Comparison of ENCODE assay signal across 15 cellular contexts in the genomic region with DNA sequence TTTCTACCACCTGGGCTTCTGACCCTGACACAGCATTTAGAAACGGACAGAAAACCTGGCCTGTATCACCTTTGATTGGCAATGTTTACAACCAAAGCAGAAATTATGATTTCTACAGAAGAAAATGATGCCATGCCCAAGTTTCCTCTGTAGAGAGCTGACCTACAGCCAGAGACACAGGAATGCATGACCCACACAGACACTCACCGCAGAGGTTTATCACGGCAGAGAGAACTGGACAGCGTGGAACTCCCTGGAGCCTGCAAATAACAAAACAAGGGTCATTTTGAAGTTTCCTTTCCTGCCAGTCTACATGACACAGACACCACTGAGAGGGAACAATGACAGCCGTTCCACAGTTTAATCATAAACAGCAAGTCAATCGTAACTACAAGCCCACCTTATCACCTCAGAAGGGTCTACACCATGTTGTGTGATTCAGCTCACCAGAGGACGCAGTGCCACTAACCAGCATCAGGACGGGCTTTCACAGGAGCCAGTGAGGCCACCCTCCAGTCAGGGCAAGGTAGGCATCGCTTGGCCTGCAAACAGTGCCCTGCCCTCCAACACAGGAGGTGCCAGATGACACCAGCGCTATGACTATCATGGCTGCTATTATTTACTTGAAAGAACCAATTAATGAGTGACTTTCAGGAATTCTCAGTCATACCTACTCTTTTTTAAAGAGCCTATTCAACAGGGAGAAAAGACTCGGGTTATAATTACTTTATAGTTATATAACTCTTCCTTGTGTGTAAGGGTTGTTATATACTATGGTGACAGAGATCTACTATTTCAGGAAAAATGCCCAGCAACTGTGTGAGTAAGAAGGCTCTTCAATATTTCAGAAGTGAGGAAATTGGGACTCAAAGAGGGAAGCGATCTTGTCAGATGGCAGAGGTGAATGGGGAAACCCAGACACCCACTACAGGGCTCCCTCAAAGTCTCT.
DNase-seq lines count a peak whose midpoint lies in the region; ATAC-seq, FAIRE-seq and TF ChIP-seq lines count a peak whose summit lies in the region.
"Had no signal": no experiment of that assay in that cellular context is flagged by ENCODE, and none has a peak within 500 bp of the region (broad histone marks: within the 10 kb centered on the region; RNA-seq: fewer than 3 reads in every experiment).

No MANE protein-coding gene starts in this region.

- H3K4me2 ChIP-seq in osteoblast (ENCODE audit: insufficient read depth, low read length): peak overlapping the region; percentile 49
- H3K4me2 ChIP-seq: hepatocyte had no signal

- no peak for ATAC-seq in GM18517 (IDR thresholded peaks at IDR 0.05; ENCODE audit: unreplicated experiment)
- no peak for ATAC-seq in HG03139 (IDR thresholded peaks at IDR 0.05; ENCODE audit: unreplicated experiment)
- ATAC-seq: natural killer cell treated with Interleukin-12 subunit alpha and Interleukin-12 subunit beta and Interleukin-15 and Interleukin-18, amount 100 ng/mL, for 72 hours had no signal

- no peak for TF ChIP-seq CTCF in osteoblast (IDR thresholded peaks at IDR 0.05; ENCODE audit: extremely low read depth, low read depth, low read length)

- H3K79me2 ChIP-seq in osteoblast (ENCODE audit: insufficient read depth, low read length): peaks cover 41% of the 10 kb centered on the region

- no peak for FAIRE-seq in RCC 7860 (lab: Jason Lieb, UNC)
- FAIRE-seq: colon had no signal

- peaks cover 31% of the 10 kb centered on the region for H4K20me1 ChIP-seq in osteoblast (ENCODE audit: insufficient read depth, low read length)

- DNase-seq in CD1c-positive myeloid dendritic cell (ENCODE audit: extremely low spot score): peak; percentile 22
- peak; percentile 16 for DNase-seq in RCC 7860 (ENCODE audit: low spot score)
- DNase-seq in cardiac septum (ENCODE audit: low spot score): peak; percentile 39
- no peak for DNase-seq in osteoblast (ENCODE audit: insufficient read length, low spot score, missing footprints)
- DNase-seq in stimulated activated naive CD4-positive, alpha-beta T cell (lab: John Stamatoyannopoulos, UW): no peak
- DNase-seq in C1 segment of cervical spinal cord (lab: John Stamatoyannopoulos, UW): no peak
- DNase-seq: activated T-cell treated with anti-CD3 and anti-CD28 coated beads for 4 hours, NCI-H446, Peyer's patch, testis had no signal

- no peaks in the 10 kb centered on the region for H3K27me3 ChIP-seq in osteoblast (ENCODE audit: insufficient read depth, low read length)
- H3K27me3 ChIP-seq: hepatocyte, Peyer's patch, testis had no signal

- peak overlapping the region; percentile 86 for H3K27ac ChIP-seq in osteoblast (ENCODE audit: low read depth, low read length)
- H3K27ac ChIP-seq: hepatocyte, testis had no signal

- no peak overlapping the region for H2AFZ ChIP-seq in osteoblast (ENCODE audit: low read length)
- H2AFZ ChIP-seq: hepatocyte had no signal

- H3K4me3 ChIP-seq in osteoblast (ENCODE audit: insufficient read depth, low read length): no peak overlapping the region
- H3K4me3 ChIP-seq: hepatocyte, Peyer's patch, testis had no signal

- intact Hi-C loops in cardiac septum (cut with DNase I): no loop called here

- H3K36me3 ChIP-seq in osteoblast (ENCODE audit: insufficient read depth, low read length): peaks cover 20% of the 10 kb centered on the region

- peaks cover 29% of the 10 kb centered on the region for H3K4me1 ChIP-seq in osteoblast (ENCODE audit: insufficient read depth, low read length)

- no peaks in the 10 kb centered on the region for H3K9me3 ChIP-seq in osteoblast (ENCODE audit: low read depth, low read length)
- H3K9me3 ChIP-seq: Peyer's patch, testis had no signal

Comparison
In these comparisons a context has a peak if more than half of its experiments do, and no peak if none do; other contexts are left out.
1. DNase-seq: peak in CD1c-positive myeloid dendritic cell (single experiment), RCC 7860 (single experiment) and cardiac septum (single experiment); none in osteoblast (single experiment), stimulated activated naive CD4-positive, alpha-beta T cell (0 of 6) and C1 segment of cervical spinal cord (0 of 14).